In genomic region chr6:30344191-30344867, GRCh38 we compare ENCODE assay signal across 8 cellular contexts. TPM values are rescaled to one million over a fixed set of nuclear protein-coding genes. Genes with fewer than 3 reads are reported as not detected.
DNase-seq lines count a peak whose midpoint lies in the region; ATAC-seq and TF ChIP-seq lines count a peak whose summit lies in the region.

No MANE protein-coding gene starts in this region.

- no peaks in the 10 kb centered on the region for H3K9me2 ChIP-seq in neural cell (ENCODE audit: insufficient read depth, low read length)

- H3K4me3 ChIP-seq in BLaER1 treated with 17β-estradiol and CSF1 and Interleukin-3, amounts not matched to agents 10 nM and 100 nM, result peak overlapping the region in 7 of 10 experiments; percentile 70 to 79 (median 75); a peak in 11 of 20 replicates
- H3K4me3 ChIP-seq in KMS-11 (IDR thresholded peaks at IDR 0.05; ENCODE audit: insufficient read depth, low read depth, low read length) (no peak overlapping the region), neural cell (ENCODE audit: low read length) (peak overlapping the region; percentile 95)

- H3K4me3 Mint-ChIP-seq in central memory CD8-positive, alpha-beta T cell, result peak overlapping the region; percentile 81

- H3K4me2 ChIP-seq in BLaER1 treated with 17β-estradiol and CSF1 and Interleukin-3, amounts not matched to agents 10 nM and 100 nM, result peak overlapping the region; percentile 72 to 86 (median 78); a peak in 21 of 22 replicates
- peak overlapping the region; percentile 19; the same call in 1 of the 2 replicates for H3K4me2 ChIP-seq in KMS-11
- no peak overlapping the region for H3K4me2 ChIP-seq in neural cell (ENCODE audit: low read length)

- peaks cover 0 to 39% (median 3%) of the 10 kb centered on the region in 11 experiments; a peak in 8 of 22 replicates for H4K20me1 ChIP-seq in BLaER1 treated with 17β-estradiol and CSF1 and Interleukin-3, amounts not matched to agents 10 nM and 100 nM
- H4K20me1 ChIP-seq in KMS-11 (ENCODE audit: insufficient read depth) (no peaks in the 10 kb centered on the region), neural cell (ENCODE audit: insufficient read depth) (no peaks in the 10 kb centered on the region)

- peak overlapping the region; percentile 89 for H2AFZ ChIP-seq in KMS-11 (ENCODE audit: low read depth)
- peak overlapping the region; percentile 94 for H2AFZ ChIP-seq in neural cell (ENCODE audit: low read depth, low read length)

- no peaks in the 10 kb centered on the region for H3K27me3 Mint-ChIP-seq in central memory CD8-positive, alpha-beta T cell

- H3K27me3 ChIP-seq in BLaER1 treated with 17β-estradiol and CSF1 and Interleukin-3, amounts not matched to agents 10 nM and 100 nM, result peaks cover 0 to 44% (median 0%) of the 10 kb centered on the region in 11 experiments; a peak in 8 of 22 replicates
- H3K27me3 ChIP-seq in KMS-11 (ENCODE audit: insufficient read depth, low read depth), result no peaks in the 10 kb centered on the region
- H3K27me3 ChIP-seq in neural cell (ENCODE audit: insufficient read depth, low read depth, low read length), result no peaks in the 10 kb centered on the region

- H3K79me2 ChIP-seq in KMS-11 (ENCODE audit: insufficient read depth, low read depth) (no peaks in the 10 kb centered on the region), neural cell (replicated peaks; ENCODE audit: insufficient read depth, low read length) (no peaks in the 10 kb centered on the region)

- no peak for ATAC-seq in central memory CD8-positive, alpha-beta T cell (replicated peaks; ENCODE audit: extremely low read depth, poor library complexity, severe bottlenecking)
- ATAC-seq in HG03108 (IDR thresholded peaks at IDR 0.05; ENCODE audit: unreplicated experiment), result no peak

- no peaks in the 10 kb centered on the region for H3K9me3 Mint-ChIP-seq in central memory CD8-positive, alpha-beta T cell

- DNase-seq in central memory CD8-positive, alpha-beta T cell (ENCODE audit: low spot score in 2 of 2), result no peak
- DNase-seq in stimulated activated CD4-positive, alpha-beta T cell treated with anti-CD3 and anti-CD28 coated beads, Interleukin-4, amount 100 ng/mL, for 4 hours, result no peak
- no peak for DNase-seq in NCI-H1930 (lab: John Stamatoyannopoulos, UW)
- no peak for DNase-seq in HPDE6-E6E7 (ENCODE audit: extremely low spot score)

- no peak for TF ChIP-seq CTCF in KMS-11 (conservative IDR thresholded peaks at IDR 0.05; ENCODE audit: low read depth, low read length)
- TF ChIP-seq CTCF in neural cell (IDR thresholded peaks at IDR 0.05; ENCODE audit: poor library complexity, severe bottlenecking), result no peak

- no peaks in the 10 kb centered on the region for H3K9me3 ChIP-seq in BLaER1 treated with 17β-estradiol and CSF1 and Interleukin-3, amounts not matched to agents 10 nM and 100 nM (replicated peaks in 1 of 11)
- H3K9me3 ChIP-seq in neural cell (ENCODE audit: low read length), result no peaks in the 10 kb centered on the region

- no peaks in the 10 kb centered on the region for H3F3A ChIP-seq in neural cell (ENCODE audit: insufficient read depth, low read length, poor library complexity, severe bottlenecking)

- H3K4me1 ChIP-seq in BLaER1 treated with 17β-estradiol and CSF1 and Interleukin-3, amounts not matched to agents 10 nM and 100 nM, result peaks cover 14 to 33% (median 22%) of the 10 kb centered on the region in 10 experiments
- H3K4me1 ChIP-seq in KMS-11 (ENCODE audit: low read depth, poor library complexity, severe bottlenecking), result peaks cover 11% of the 10 kb centered on the region

- H3K36me3 Mint-ChIP-seq in central memory CD8-positive, alpha-beta T cell (ENCODE audit: insufficient read depth), result peaks cover 18% of the 10 kb centered on the region

- peak overlapping the region; percentile 69 for H3K27ac Mint-ChIP-seq in central memory CD8-positive, alpha-beta T cell (ENCODE audit: low read depth)

- no peak for TF ChIP-seq RAD21 in neural cell (conservative IDR thresholded peaks at IDR 0.05)

- no peak for TF ChIP-seq EP300 in neural cell (conservative IDR thresholded peaks at IDR 0.05; ENCODE audit: poor library complexity, severe bottlenecking)

- H3K9ac ChIP-seq in BLaER1 treated with 17β-estradiol and CSF1 and Interleukin-3, amounts not matched to agents 10 nM and 100 nM, result peak overlapping the region in 2 of 11 experiments; percentile 87; a peak in 1 of 22 replicates
- H3K9ac ChIP-seq in KMS-11 (no peak overlapping the region), neural cell (ENCODE audit: low read length) (peak overlapping the region; percentile 96)

- no peak overlapping the region for H3K27ac ChIP-seq in BLaER1 treated with 17β-estradiol and CSF1 and Interleukin-3, amounts not matched to agents 10 nM and 100 nM
- H3K27ac ChIP-seq in KMS-11 (no peak overlapping the region), neural cell (ENCODE audit: low read length) (peak overlapping the region; percentile 93)

- peaks cover 29 to 48% (median 41%) of the 10 kb centered on the region in 11 experiments for H3K36me3 ChIP-seq in BLaER1 treated with 17β-estradiol and CSF1 and Interleukin-3, amounts not matched to agents 10 nM and 100 nM
- H3K36me3 ChIP-seq in KMS-11 (ENCODE audit: insufficient read depth), result no peaks in the 10 kb centered on the region
- H3K36me3 ChIP-seq in neural cell (ENCODE audit: insufficient read depth, low read length), result no peaks in the 10 kb centered on the region

- H3K4me1 Mint-ChIP-seq in central memory CD8-positive, alpha-beta T cell, result peaks cover 20% of the 10 kb centered on the region

TF ChIP-seq in neural cell, 6 proteins besides CTCF, POLR2A, EP300 and RAD21:
- TF ChIP-seq REST (IDR thresholded peaks at IDR 0.05; ENCODE audit: borderline replicate concordance) (no peak), TAF1 (IDR thresholded peaks at IDR 0.05; ENCODE audit: low read depth) (no peak), MXI1 (conservative IDR thresholded peaks at IDR 0.05; ENCODE audit: poor library complexity, severe bottlenecking) (no peak), SMC3 (conservative IDR thresholded peaks at IDR 0.05; ENCODE audit: poor library complexity) (no peak), POLR2AphosphoS5 (IDR thresholded peaks at IDR 0.05) (no peak), EZH2 (IDR thresholded peaks at IDR 0.05; ENCODE audit: borderline replicate concordance, insufficient read depth, low read length, poor library complexity, severe bottlenecking) (no peak)

RNA-seq across cellular contexts. Expression of gene RPP21, which starts 0.6 kb away (rescaled TPM):
- 109 and 116 TPM in 2 replicates for polyA plus RNA-seq in neural cell
- 26.3 and 31.2 TPM in 2 replicates for polyA minus RNA-seq in neural cell

RNA-seq across cellular contexts. Expression of gene TRIM39, which starts 17.6 kb away (rescaled TPM):
- 9.2 and 14.0 TPM in 2 replicates for polyA plus RNA-seq in neural cell
- polyA minus RNA-seq in neural cell, result 13.4 and 16.1 TPM in 2 replicates
